ENCODE assay signal across 1 cellular context in the genomic region with DNA sequence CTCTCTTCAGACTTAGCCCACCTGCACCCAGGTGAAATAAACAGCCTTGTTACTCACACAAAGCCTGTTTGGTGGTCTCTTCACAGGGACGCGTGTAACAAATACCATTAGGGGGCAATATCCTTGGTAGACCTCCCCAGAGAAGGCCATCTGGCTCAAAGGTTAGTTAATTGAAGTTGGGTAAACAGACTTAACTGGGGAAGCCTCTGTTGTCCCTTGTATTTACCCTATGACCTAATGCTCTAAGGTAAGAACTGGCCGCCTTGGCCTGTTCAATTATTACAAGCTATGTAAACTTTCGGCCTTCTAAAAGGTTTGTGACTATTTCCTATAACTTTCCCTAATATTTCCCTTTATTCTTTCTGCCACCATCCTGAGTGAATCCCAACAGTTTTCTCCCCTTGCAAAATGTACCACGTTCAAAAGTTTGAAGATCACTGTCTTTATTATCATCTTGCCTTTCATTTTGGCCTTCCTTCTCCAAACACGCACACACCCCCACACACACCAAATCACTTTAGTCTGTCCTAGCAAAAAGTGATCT.
TF ChIP-seq lines count a peak whose summit lies in the region.

No MANE protein-coding gene starts in this region.

TF ChIP-seq in HepG2, 621 proteins besides CTCF, POLR2A, EP300 and RAD21 (continued from another document and continues in another):
- peak; percentile 29; the same call in 1 of the 2 replicates for TF ChIP-seq REPIN1 (CRISPR knock-in tag; IDR thresholded peaks at IDR 0.05; ENCODE audit: borderline replicate concordance, low read depth)
- TF ChIP-seq, protein P1, sequence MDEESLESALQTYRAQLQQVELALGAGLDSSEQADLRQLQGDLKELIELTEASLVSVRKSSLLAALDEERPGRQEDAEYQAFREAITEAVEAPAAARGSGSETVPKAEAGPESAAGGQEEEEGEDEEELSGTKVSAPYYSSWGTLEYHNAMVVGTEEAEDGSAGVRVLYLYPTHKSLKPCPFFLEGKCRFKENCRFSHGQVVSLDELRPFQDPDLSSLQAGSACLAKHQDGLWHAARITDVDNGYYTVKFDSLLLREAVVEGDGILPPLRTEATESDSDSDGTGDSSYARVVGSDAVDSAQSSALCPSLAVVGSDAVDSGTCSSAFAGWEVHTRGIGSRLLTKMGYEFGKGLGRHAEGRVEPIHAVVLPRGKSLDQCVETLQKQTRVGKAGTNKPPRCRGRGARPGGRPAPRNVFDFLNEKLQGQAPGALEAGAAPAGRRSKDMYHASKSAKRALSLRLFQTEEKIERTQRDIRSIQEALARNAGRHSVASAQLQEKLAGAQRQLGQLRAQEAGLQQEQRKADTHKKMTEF (CRISPR knock-in tag; IDR thresholded peaks at IDR 0.05) = peak; percentile 85
- peak; percentile 55; the same call in 1 of the 2 replicates for TF ChIP-seq ARID2 (CRISPR knock-in tag; IDR thresholded peaks at IDR 0.05; ENCODE audit: borderline replicate concordance)
- TF ChIP-seq, protein P2, sequence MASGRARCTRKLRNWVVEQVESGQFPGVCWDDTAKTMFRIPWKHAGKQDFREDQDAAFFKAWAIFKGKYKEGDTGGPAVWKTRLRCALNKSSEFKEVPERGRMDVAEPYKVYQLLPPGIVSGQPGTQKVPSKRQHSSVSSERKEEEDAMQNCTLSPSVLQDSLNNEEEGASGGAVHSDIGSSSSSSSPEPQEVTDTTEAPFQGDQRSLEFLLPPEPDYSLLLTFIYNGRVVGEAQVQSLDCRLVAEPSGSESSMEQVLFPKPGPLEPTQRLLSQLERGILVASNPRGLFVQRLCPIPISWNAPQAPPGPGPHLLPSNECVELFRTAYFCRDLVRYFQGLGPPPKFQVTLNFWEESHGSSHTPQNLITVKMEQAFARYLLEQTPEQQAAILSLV (CRISPR knock-in tag; IDR thresholded peaks at IDR 0.05; ENCODE audit: borderline replicate concordance) = no peak
- no peak; the same call in 1 of the 2 replicates for TF ChIP-seq ATF1 (CRISPR knock-in tag; IDR thresholded peaks at IDR 0.05)
- TF ChIP-seq, protein P3, sequence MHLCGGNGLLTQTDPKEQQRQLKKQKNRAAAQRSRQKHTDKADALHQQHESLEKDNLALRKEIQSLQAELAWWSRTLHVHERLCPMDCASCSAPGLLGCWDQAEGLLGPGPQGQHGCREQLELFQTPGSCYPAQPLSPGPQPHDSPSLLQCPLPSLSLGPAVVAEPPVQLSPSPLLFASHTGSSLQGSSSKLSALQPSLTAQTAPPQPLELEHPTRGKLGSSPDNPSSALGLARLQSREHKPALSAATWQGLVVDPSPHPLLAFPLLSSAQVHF (CRISPR knock-in tag; IDR thresholded peaks at IDR 0.05) = no peak
- TF ChIP-seq, protein P4, sequence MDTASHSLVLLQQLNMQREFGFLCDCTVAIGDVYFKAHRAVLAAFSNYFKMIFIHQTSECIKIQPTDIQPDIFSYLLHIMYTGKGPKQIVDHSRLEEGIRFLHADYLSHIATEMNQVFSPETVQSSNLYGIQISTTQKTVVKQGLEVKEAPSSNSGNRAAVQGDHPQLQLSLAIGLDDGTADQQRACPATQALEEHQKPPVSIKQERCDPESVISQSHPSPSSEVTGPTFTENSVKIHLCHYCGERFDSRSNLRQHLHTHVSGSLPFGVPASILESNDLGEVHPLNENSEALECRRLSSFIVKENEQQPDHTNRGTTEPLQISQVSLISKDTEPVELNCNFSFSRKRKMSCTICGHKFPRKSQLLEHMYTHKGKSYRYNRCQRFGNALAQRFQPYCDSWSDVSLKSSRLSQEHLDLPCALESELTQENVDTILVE (CRISPR knock-in tag; IDR thresholded peaks at IDR 0.05) = peak; percentile 62; the same call in 1 of the 2 replicates
- TF ChIP-seq HDAC2 (CRISPR knock-in tag; IDR thresholded peaks at IDR 0.05) = peak; percentile 73
- TF ChIP-seq ZMYM4 (CRISPR knock-in tag; IDR thresholded peaks at IDR 0.05) = no peak; the same call in 1 of the 2 replicates
- TF ChIP-seq, protein P5, sequence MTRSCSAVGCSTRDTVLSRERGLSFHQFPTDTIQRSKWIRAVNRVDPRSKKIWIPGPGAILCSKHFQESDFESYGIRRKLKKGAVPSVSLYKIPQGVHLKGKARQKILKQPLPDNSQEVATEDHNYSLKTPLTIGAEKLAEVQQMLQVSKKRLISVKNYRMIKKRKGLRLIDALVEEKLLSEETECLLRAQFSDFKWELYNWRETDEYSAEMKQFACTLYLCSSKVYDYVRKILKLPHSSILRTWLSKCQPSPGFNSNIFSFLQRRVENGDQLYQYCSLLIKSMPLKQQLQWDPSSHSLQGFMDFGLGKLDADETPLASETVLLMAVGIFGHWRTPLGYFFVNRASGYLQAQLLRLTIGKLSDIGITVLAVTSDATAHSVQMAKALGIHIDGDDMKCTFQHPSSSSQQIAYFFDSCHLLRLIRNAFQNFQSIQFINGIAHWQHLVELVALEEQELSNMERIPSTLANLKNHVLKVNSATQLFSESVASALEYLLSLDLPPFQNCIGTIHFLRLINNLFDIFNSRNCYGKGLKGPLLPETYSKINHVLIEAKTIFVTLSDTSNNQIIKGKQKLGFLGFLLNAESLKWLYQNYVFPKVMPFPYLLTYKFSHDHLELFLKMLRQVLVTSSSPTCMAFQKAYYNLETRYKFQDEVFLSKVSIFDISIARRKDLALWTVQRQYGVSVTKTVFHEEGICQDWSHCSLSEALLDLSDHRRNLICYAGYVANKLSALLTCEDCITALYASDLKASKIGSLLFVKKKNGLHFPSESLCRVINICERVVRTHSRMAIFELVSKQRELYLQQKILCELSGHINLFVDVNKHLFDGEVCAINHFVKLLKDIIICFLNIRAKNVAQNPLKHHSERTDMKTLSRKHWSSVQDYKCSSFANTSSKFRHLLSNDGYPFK (CRISPR knock-in tag; IDR thresholded peaks at IDR 0.05; ENCODE audit: borderline replicate concordance) = no peak
- no peak for TF ChIP-seq ZNF670 (CRISPR knock-in tag; IDR thresholded peaks at IDR 0.05; ENCODE audit: borderline replicate concordance)
- peak; percentile 83 for TF ChIP-seq ELF3 (CRISPR knock-in tag; IDR thresholded peaks at IDR 0.05)
- TF ChIP-seq SMARCC2 (IDR thresholded peaks at IDR 0.05) = no peak
- TF ChIP-seq, protein P6, sequence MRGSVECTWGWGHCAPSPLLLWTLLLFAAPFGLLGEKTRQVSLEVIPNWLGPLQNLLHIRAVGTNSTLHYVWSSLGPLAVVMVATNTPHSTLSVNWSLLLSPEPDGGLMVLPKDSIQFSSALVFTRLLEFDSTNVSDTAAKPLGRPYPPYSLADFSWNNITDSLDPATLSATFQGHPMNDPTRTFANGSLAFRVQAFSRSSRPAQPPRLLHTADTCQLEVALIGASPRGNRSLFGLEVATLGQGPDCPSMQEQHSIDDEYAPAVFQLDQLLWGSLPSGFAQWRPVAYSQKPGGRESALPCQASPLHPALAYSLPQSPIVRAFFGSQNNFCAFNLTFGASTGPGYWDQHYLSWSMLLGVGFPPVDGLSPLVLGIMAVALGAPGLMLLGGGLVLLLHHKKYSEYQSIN (CRISPR knock-in tag; IDR thresholded peaks at IDR 0.05; ENCODE audit: borderline replicate concordance) = no peak
- TF ChIP-seq NCOA5 (CRISPR knock-in tag; IDR thresholded peaks at IDR 0.05) = no peak
- TF ChIP-seq ZNF24 (IDR thresholded peaks at IDR 0.05) = no peak
- TF ChIP-seq KLF13 (CRISPR knock-in tag; IDR thresholded peaks at IDR 0.05) = no peak
- TF ChIP-seq, protein P7, sequence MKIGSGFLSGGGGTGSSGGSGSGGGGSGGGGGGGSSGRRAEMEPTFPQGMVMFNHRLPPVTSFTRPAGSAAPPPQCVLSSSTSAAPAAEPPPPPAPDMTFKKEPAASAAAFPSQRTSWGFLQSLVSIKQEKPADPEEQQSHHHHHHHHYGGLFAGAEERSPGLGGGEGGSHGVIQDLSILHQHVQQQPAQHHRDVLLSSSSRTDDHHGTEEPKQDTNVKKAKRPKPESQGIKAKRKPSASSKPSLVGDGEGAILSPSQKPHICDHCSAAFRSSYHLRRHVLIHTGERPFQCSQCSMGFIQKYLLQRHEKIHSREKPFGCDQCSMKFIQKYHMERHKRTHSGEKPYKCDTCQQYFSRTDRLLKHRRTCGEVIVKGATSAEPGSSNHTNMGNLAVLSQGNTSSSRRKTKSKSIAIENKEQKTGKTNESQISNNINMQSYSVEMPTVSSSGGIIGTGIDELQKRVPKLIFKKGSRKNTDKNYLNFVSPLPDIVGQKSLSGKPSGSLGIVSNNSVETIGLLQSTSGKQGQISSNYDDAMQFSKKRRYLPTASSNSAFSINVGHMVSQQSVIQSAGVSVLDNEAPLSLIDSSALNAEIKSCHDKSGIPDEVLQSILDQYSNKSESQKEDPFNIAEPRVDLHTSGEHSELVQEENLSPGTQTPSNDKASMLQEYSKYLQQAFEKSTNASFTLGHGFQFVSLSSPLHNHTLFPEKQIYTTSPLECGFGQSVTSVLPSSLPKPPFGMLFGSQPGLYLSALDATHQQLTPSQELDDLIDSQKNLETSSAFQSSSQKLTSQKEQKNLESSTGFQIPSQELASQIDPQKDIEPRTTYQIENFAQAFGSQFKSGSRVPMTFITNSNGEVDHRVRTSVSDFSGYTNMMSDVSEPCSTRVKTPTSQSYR (CRISPR knock-in tag; IDR thresholded peaks at IDR 0.05; ENCODE audit: borderline replicate concordance) = no peak
- TF ChIP-seq MIER2 (CRISPR knock-in tag; IDR thresholded peaks at IDR 0.05) = 0 out of 2 replicates have a peak, but pooled peaks have one; percentile 22
- no peak for TF ChIP-seq CBFB (CRISPR knock-in tag; IDR thresholded peaks at IDR 0.05)
- TF ChIP-seq SRSF4 (IDR thresholded peaks at IDR 0.05; ENCODE audit: low read depth, low read length, poor library complexity, severe bottlenecking) = no peak
- peak; percentile 62 for TF ChIP-seq SOX13 (IDR thresholded peaks at IDR 0.05)
- TF ChIP-seq SOX13 (CRISPR knock-in tag; conservative IDR thresholded peaks at IDR 0.05 in 1 of 2, IDR thresholded peaks at IDR 0.05 in 1 of 2) = peak; percentile 8 to 89; a peak in 2 of 4 replicates
- no peak for TF ChIP-seq ZMAT3 (CRISPR knock-in tag; conservative IDR thresholded peaks at IDR 0.05)
- peak; percentile 84 for TF ChIP-seq SOX5 (CRISPR knock-in tag; IDR thresholded peaks at IDR 0.05; ENCODE audit: borderline replicate concordance)
- TF ChIP-seq ZBTB8A (CRISPR knock-in tag; IDR thresholded peaks at IDR 0.05; ENCODE audit: borderline replicate concordance, low read depth) = no peak
- no peak for TF ChIP-seq TCF12 (IDR thresholded peaks at IDR 0.05)
- TF ChIP-seq TCF12 (CRISPR knock-in tag; IDR thresholded peaks at IDR 0.05) = peak; percentile 91
- TF ChIP-seq KAT7 (CRISPR knock-in tag; IDR thresholded peaks at IDR 0.05; ENCODE audit: borderline replicate concordance) = peak; percentile 64; the same call in 1 of the 2 replicates
- TF ChIP-seq HNRNPK (IDR thresholded peaks at IDR 0.05; ENCODE audit: low read depth, low read length, poor library complexity, severe bottlenecking) = no peak
- TF ChIP-seq ZNF34 (CRISPR knock-in tag; IDR thresholded peaks at IDR 0.05; ENCODE audit: borderline replicate concordance) = no peak
- no peak for TF ChIP-seq TOE1 (CRISPR knock-in tag; IDR thresholded peaks at IDR 0.05)
- TF ChIP-seq ZSCAN22 (CRISPR knock-in tag; IDR thresholded peaks at IDR 0.05) = no peak
- no peak for TF ChIP-seq ZNF709 (CRISPR knock-in tag; IDR thresholded peaks at IDR 0.05)
- no peak; the same call in 1 of the 2 replicates for TF ChIP-seq ESRRA (CRISPR knock-in tag; IDR thresholded peaks at IDR 0.05; ENCODE audit: low read depth)
- TF ChIP-seq MXI1 (IDR thresholded peaks at IDR 0.05; ENCODE audit: borderline replicate concordance, low read depth, low read length) = no peak; the same call in 2 of the 3 replicates
- TF ChIP-seq CREM (IDR thresholded peaks at IDR 0.05) = peak; percentile 94
- no peak for TF ChIP-seq CREM (CRISPR knock-in tag; IDR thresholded peaks at IDR 0.05)
- TF ChIP-seq NPAS2 (CRISPR knock-in tag; IDR thresholded peaks at IDR 0.05; ENCODE audit: borderline replicate concordance) = no peak
- TF ChIP-seq ARNT (IDR thresholded peaks at IDR 0.05) = no peak
- TF ChIP-seq, protein P8, sequence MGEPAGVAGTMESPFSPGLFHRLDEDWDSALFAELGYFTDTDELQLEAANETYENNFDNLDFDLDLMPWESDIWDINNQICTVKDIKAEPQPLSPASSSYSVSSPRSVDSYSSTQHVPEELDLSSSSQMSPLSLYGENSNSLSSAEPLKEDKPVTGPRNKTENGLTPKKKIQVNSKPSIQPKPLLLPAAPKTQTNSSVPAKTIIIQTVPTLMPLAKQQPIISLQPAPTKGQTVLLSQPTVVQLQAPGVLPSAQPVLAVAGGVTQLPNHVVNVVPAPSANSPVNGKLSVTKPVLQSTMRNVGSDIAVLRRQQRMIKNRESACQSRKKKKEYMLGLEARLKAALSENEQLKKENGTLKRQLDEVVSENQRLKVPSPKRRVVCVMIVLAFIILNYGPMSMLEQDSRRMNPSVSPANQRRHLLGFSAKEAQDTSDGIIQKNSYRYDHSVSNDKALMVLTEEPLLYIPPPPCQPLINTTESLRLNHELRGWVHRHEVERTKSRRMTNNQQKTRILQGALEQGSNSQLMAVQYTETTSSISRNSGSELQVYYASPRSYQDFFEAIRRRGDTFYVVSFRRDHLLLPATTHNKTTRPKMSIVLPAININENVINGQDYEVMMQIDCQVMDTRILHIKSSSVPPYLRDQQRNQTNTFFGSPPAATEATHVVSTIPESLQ (CRISPR knock-in tag; conservative IDR thresholded peaks at IDR 0.05) = no peak
- no peak for TF ChIP-seq ATM (IDR thresholded peaks at IDR 0.05; ENCODE audit: borderline replicate concordance)
- peak; percentile 78 for TF ChIP-seq GFI1 (CRISPR knock-in tag; IDR thresholded peaks at IDR 0.05; ENCODE audit: borderline replicate concordance)
- TF ChIP-seq, protein P9, sequence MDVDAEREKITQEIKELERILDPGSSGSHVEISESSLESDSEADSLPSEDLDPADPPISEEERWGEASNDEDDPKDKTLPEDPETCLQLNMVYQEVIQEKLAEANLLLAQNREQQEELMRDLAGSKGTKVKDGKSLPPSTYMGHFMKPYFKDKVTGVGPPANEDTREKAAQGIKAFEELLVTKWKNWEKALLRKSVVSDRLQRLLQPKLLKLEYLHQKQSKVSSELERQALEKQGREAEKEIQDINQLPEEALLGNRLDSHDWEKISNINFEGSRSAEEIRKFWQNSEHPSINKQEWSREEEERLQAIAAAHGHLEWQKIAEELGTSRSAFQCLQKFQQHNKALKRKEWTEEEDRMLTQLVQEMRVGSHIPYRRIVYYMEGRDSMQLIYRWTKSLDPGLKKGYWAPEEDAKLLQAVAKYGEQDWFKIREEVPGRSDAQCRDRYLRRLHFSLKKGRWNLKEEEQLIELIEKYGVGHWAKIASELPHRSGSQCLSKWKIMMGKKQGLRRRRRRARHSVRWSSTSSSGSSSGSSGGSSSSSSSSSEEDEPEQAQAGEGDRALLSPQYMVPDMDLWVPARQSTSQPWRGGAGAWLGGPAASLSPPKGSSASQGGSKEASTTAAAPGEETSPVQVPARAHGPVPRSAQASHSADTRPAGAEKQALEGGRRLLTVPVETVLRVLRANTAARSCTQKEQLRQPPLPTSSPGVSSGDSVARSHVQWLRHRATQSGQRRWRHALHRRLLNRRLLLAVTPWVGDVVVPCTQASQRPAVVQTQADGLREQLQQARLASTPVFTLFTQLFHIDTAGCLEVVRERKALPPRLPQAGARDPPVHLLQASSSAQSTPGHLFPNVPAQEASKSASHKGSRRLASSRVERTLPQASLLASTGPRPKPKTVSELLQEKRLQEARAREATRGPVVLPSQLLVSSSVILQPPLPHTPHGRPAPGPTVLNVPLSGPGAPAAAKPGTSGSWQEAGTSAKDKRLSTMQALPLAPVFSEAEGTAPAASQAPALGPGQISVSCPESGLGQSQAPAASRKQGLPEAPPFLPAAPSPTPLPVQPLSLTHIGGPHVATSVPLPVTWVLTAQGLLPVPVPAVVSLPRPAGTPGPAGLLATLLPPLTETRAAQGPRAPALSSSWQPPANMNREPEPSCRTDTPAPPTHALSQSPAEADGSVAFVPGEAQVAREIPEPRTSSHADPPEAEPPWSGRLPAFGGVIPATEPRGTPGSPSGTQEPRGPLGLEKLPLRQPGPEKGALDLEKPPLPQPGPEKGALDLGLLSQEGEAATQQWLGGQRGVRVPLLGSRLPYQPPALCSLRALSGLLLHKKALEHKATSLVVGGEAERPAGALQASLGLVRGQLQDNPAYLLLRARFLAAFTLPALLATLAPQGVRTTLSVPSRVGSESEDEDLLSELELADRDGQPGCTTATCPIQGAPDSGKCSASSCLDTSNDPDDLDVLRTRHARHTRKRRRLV (CRISPR knock-in tag; IDR thresholded peaks at IDR 0.05) = no peak
